Comparison of ENCODE assay signal across 8 cellular contexts in genomic region chr16:81445926-81446317, GRCh38. TPM values are rescaled to one million over a fixed set of nuclear protein-coding genes. Genes with fewer than 3 reads are reported as not detected.
A peak's percentile ranks its signal among the peaks of the same experiment; 100 is the strongest.
DNase-seq lines count a peak whose midpoint lies in the region; ATAC-seq, FAIRE-seq and TF ChIP-seq lines count a peak whose summit lies in the region.

No MANE protein-coding gene starts in this region.

- H2AFZ ChIP-seq in MM.1S (ENCODE audit: low read length), result no peak overlapping the region

- intact Hi-C loops in Calu3 (cut with micrococcal nuclease; ENCODE audit: unreplicated experiment), result loop anchor here (2.0 to 5.0 kb wide), 3 partner anchors 46 to 141 kb away; no protein-coding TSS in a partner anchor

- H3K27ac Mint-ChIP-seq in Calu3 (ENCODE audit: unreplicated experiment), result peak overlapping the region; percentile 99

- H3K36me3 ChIP-seq in MM.1S (replicated peaks; ENCODE audit: insufficient read depth, low read length) (no peaks in the 10 kb centered on the region), bronchial epithelial cell (ENCODE audit: control insufficient read depth, insufficient read depth, low read length) (no peaks in the 10 kb centered on the region), mucosa of stomach (ENCODE audit: control insufficient read depth, insufficient read depth, low read length) (no peaks in the 10 kb centered on the region)

- H3K27me3 ChIP-seq in MM.1S (replicated peaks; ENCODE audit: insufficient read depth, low read length) (no peaks in the 10 kb centered on the region), bronchial epithelial cell (ENCODE audit: control insufficient read depth, insufficient read depth, low read length) (no peaks in the 10 kb centered on the region), mucosa of stomach (ENCODE audit: control insufficient read depth, insufficient read depth, low read length) (no peaks in the 10 kb centered on the region)

- no peaks in the 10 kb centered on the region for H4K20me1 ChIP-seq in MM.1S (ENCODE audit: insufficient read depth, low read length)

- no peak for ATAC-seq in GM21619 (IDR thresholded peaks at IDR 0.05; ENCODE audit: unreplicated experiment)

- peaks cover 67% of the 10 kb centered on the region for H3K4me1 Mint-ChIP-seq in Calu3 (ENCODE audit: low read depth, unreplicated experiment)

- no peak for FAIRE-seq in bronchial epithelial cell (lab: Jason Lieb, UNC)

- no peak for TF ChIP-seq CTCF in Calu3 (IDR thresholded peaks at IDR 0.05; ENCODE audit: unreplicated experiment)
- TF ChIP-seq CTCF in MM.1S (IDR thresholded peaks at IDR 0.05; ENCODE audit: low read length), result no peak
- no peak for TF ChIP-seq CTCF in bronchial epithelial cell (IDR thresholded peaks at IDR 0.05; ENCODE audit: insufficient read depth, low read length, severe bottlenecking)

- H3K27me3 Mint-ChIP-seq in Calu3 (ENCODE audit: unreplicated experiment), result no peaks in the 10 kb centered on the region

- CTCF ChIA-PET in Calu3 (lab: Charles Lee), result interaction anchor here (0.6 kb wide), 2 partner anchors 19 to 29 kb away, joined by 3 to 4 read pairs; no protein-coding TSS in a partner anchor

- H3K36me3 Mint-ChIP-seq in Calu3 (ENCODE audit: insufficient read depth, unreplicated experiment), result peaks cover 47% of the 10 kb centered on the region

- H3K4me1 ChIP-seq in MM.1S (ENCODE audit: low read length) (no peaks in the 10 kb centered on the region), mucosa of stomach (ENCODE audit: control insufficient read depth, insufficient read depth, low read length) (peaks cover 56% of the 10 kb centered on the region)

- no peaks in the 10 kb centered on the region for H3K9me2 ChIP-seq in MM.1S (replicated peaks; ENCODE audit: insufficient read depth, low read length)

- H3F3A ChIP-seq in MM.1S (ENCODE audit: insufficient read depth, low read length), result no peaks in the 10 kb centered on the region

- peak overlapping the region; percentile 65 for H3K4me3 ChIP-seq in MM.1S (ENCODE audit: low read length)
- peak overlapping the region; percentile 83 for H3K4me3 ChIP-seq in bronchial epithelial cell (ENCODE audit: low read depth, low read length)
- H3K4me3 ChIP-seq in mucosa of stomach (ENCODE audit: low read length), result peak overlapping the region; percentile 33

- peak overlapping the region; percentile 65; the same call in 1 of the 2 replicates for H3K4me2 ChIP-seq in MM.1S (ENCODE audit: low read depth, low read length)

- no peaks in the 10 kb centered on the region for H3K9me3 Mint-ChIP-seq in Calu3 (ENCODE audit: low read depth, unreplicated experiment)

- no peak for DNase-seq in Calu3
- DNase-seq in MM.1S, result no peak
- no peak for DNase-seq in bronchial epithelial cell (ENCODE audit: low read depth)
- DNase-seq in dedifferentiated amniotic fluid mesenchymal stem cell (ENCODE audit: extremely low spot score), result no peak
- no peak for DNase-seq in NCI-H2196 treated with DMSO at 0.1 percent for 48 hours (lab: John Stamatoyannopoulos, UW; ENCODE audit: unreplicated experiment)
- DNase-seq in HuH-7 (ENCODE audit: low spot score), result no peak

- no peaks in the 10 kb centered on the region for H3K9me3 ChIP-seq in MM.1S (replicated peaks; ENCODE audit: insufficient read depth, low read length)
- H3K9me3 ChIP-seq in mucosa of stomach (ENCODE audit: control insufficient read depth, low read length), result no peaks in the 10 kb centered on the region

- BruUV-seq in Calu3 (replicated peaks; lab: Mats Ljungman, UMichigan), result no TSS peak

- H3K4me3 Mint-ChIP-seq in Calu3 (ENCODE audit: low read depth, unreplicated experiment), result peak overlapping the region; percentile 100

- H3K9ac ChIP-seq in MM.1S (ENCODE audit: low read length), result peak overlapping the region; percentile 64; the same call in 1 of the 2 replicates
- H3K9ac ChIP-seq in mucosa of stomach (ENCODE audit: low read length), result peak overlapping the region; percentile 70

- peaks cover 58% of the 10 kb centered on the region for H3K79me2 ChIP-seq in MM.1S (ENCODE audit: low read length)

- no peak overlapping the region for H3K27ac ChIP-seq in MM.1S (ENCODE audit: low read length)

RNA-seq across cellular contexts. Expression of gene CMIP, which starts 1.3 kb away (rescaled TPM):
- 79.9 and 82.7 TPM in 2 replicates for total RNA-seq in Calu3 (2022)
- total RNA-seq in bronchial epithelial cell, result 21.1 and 22.3 TPM in 2 replicates

Comparison
In these comparisons a context has a peak if more than half of its experiments do, and no peak if none do; other contexts are left out.
1. H3K4me3 ChIP-seq: peak in every context shown above with its lines; median percentile 83 in bronchial epithelial cell; 65 in MM.1S; 33 in mucosa of stomach.